In the genomic region with DNA sequence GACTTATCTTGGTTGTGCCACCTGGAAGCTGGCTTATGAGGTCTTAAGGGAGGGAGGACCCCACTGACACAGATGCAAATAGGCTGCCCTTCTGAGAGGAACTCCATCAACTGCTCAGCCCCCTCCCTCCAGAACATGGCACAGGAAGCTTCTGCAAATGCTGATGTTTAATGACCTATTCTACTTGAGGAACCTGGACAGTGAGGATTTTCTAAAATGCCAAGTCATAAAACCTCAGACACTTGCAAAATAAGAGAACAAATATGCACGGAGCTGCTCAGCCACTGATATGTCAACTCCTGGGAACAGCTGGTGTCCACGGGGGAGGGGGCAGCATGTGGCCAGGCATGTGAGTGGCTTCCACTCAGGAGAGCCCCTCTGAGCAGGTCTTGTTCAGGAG, we compare ENCODE assay signal across 25 cellular contexts. TPM values are rescaled to one million over a fixed set of nuclear protein-coding genes. Genes with fewer than 3 reads are reported as not detected.
"Had no signal": no experiment of that assay in that cellular context is flagged by ENCODE, and none has a peak within 500 bp of the region (broad histone marks: within the 10 kb centered on the region; RNA-seq: fewer than 3 reads in every experiment).

No MANE protein-coding gene starts in this region.

- H3K4me1 Mint-ChIP-seq: central memory CD8-positive, alpha-beta T cell had no signal

- H3K36me3 Mint-ChIP-seq: activated CD8-positive, alpha-beta memory T cell treated with anti-CD3 and anti-CD28 coated beads, Interleukin-2, amount 10 ng/mL, durations not matched to agents 7 days and 5 days had no signal

- H3K4me3 Mint-ChIP-seq: activated CD4-positive, alpha-beta memory T cell treated with anti-CD3 and anti-CD28 coated beads, Interleukin-2, amount 10 ng/mL, durations not matched to agents 7 days and 5 days; activated CD8-positive, alpha-beta memory T cell treated with anti-CD3 and anti-CD28 coated beads, Interleukin-2, amount 10 ng/mL, durations not matched to agents 7 days and 5 days; central memory CD8-positive, alpha-beta T cell; nephron progenitor cell; stimulated activated naive CD8-positive, alpha-beta T cell treated with anti-CD3 and anti-CD28 coated beads, Interleukin-15, Interleukin-2, amounts not matched to agents 100 ng/mL and 50 ng/mL, for 24 hours had no signal

- ATAC-seq: activated CD8-positive, alpha-beta memory T cell treated with anti-CD3 and anti-CD28 coated beads, Interleukin-2, amount 10 ng/mL, durations not matched to agents 7 days and 5 days; gastrocnemius medialis; heart left ventricle had no signal

- H3K4me3 ChIP-seq: coronary artery, gastrocnemius medialis, heart left ventricle, left ventricle myocardium inferior, right atrium auricular region, transverse colon, uterus had no signal

- H3K36me3 ChIP-seq: gastrocnemius medialis, heart left ventricle, left ventricle myocardium inferior, right atrium auricular region, transverse colon, uterus had no signal

- H3K27me3 ChIP-seq: gastrocnemius medialis, right atrium auricular region, transverse colon, uterus had no signal

- DNase-seq: activated CD4-positive, alpha-beta memory T cell treated with anti-CD3 and anti-CD28 coated beads, Interleukin-2, amount 10 ng/mL, durations not matched to agents 7 days and 5 days; activated CD4-positive, alpha-beta T cell treated with anti-CD3 and anti-CD28 coated beads for 48 hours; activated CD4-positive, CD25-positive, alpha-beta regulatory T cell; activated CD8-positive, alpha-beta memory T cell treated with anti-CD3 and anti-CD28 coated beads, Interleukin-2, amount 10 ng/mL, durations not matched to agents 7 days and 5 days; activated naive CD4-positive, alpha-beta T cell treated with Interleukin-2 at 50 U/mL for 16 hours; anterior cingulate cortex; erythroblast; gastrocnemius medialis; heart left ventricle; kidney glomerular epithelial cell; left ventricle myocardium inferior; mammary epithelial cell; midbrain; nephron progenitor cell; occipital lobe; stimulated activated CD4-positive, alpha-beta T cell treated with anti-CD3 and anti-CD28 coated beads, Interleukin-2, amount 100 ng/mL, for 24 hours; T-helper 9 cell; transverse colon; uterus had no signal

- H3K9me3 Mint-ChIP-seq: activated CD4-positive, alpha-beta memory T cell treated with anti-CD3 and anti-CD28 coated beads, Interleukin-2, amount 10 ng/mL, durations not matched to agents 7 days and 5 days; central memory CD8-positive, alpha-beta T cell; nephron progenitor cell; stimulated activated naive CD8-positive, alpha-beta T cell treated with anti-CD3 and anti-CD28 coated beads, Interleukin-15, Interleukin-2, amounts not matched to agents 100 ng/mL and 50 ng/mL, for 24 hours had no signal

- H3K27me3 Mint-ChIP-seq: central memory CD8-positive, alpha-beta T cell; stimulated activated naive CD8-positive, alpha-beta T cell treated with anti-CD3 and anti-CD28 coated beads, Interleukin-15, Interleukin-2, amounts not matched to agents 100 ng/mL and 50 ng/mL, for 24 hours had no signal

- H3K4me1 ChIP-seq: gastrocnemius medialis, right atrium auricular region, transverse colon, uterus had no signal

- H3K27ac ChIP-seq: coronary artery, gastrocnemius medialis, heart left ventricle, left ventricle myocardium inferior, right atrium auricular region, transverse colon, uterus had no signal

- H3K27ac Mint-ChIP-seq: activated CD4-positive, alpha-beta memory T cell treated with anti-CD3 and anti-CD28 coated beads, Interleukin-2, amount 10 ng/mL, durations not matched to agents 7 days and 5 days; activated CD8-positive, alpha-beta memory T cell treated with anti-CD3 and anti-CD28 coated beads, Interleukin-2, amount 10 ng/mL, durations not matched to agents 7 days and 5 days; nephron progenitor cell; stimulated activated naive CD8-positive, alpha-beta T cell treated with anti-CD3 and anti-CD28 coated beads, Interleukin-15, Interleukin-2, amounts not matched to agents 100 ng/mL and 50 ng/mL, for 24 hours had no signal

- H3K9me3 ChIP-seq: gastrocnemius medialis, heart left ventricle, left ventricle myocardium inferior, right atrium auricular region, transverse colon, uterus had no signal

RNA-seq across cellular contexts. Expression of gene CST9, which starts 3.5 kb away (rescaled TPM):
- total RNA-seq: activated CD4-positive, alpha-beta memory T cell treated with anti-CD3 and anti-CD28 coated beads, Interleukin-2, amount 10 ng/mL, durations not matched to agents 7 days and 5 days; activated CD8-positive, alpha-beta memory T cell treated with anti-CD3 and anti-CD28 coated beads, Interleukin-2, amount 10 ng/mL, durations not matched to agents 7 days and 5 days; gastrocnemius medialis; heart left ventricle; left ventricle myocardium inferior; mammary epithelial cell; occipital lobe; posterior vena cava; right atrium auricular region; skeletal muscle tissue; transverse colon; uterus had no signal
- polyA plus RNA-seq: heart left ventricle, mammary epithelial cell had no signal

RNA-seq across cellular contexts. Expression of gene CST9L, which starts 34.0 kb away (rescaled TPM):
- total RNA-seq: activated CD4-positive, alpha-beta memory T cell treated with anti-CD3 and anti-CD28 coated beads, Interleukin-2, amount 10 ng/mL, durations not matched to agents 7 days and 5 days; activated CD8-positive, alpha-beta memory T cell treated with anti-CD3 and anti-CD28 coated beads, Interleukin-2, amount 10 ng/mL, durations not matched to agents 7 days and 5 days; gastrocnemius medialis; heart left ventricle; left ventricle myocardium inferior; mammary epithelial cell; occipital lobe; posterior vena cava; right atrium auricular region; skeletal muscle tissue; transverse colon; uterus had no signal
- polyA plus RNA-seq: heart left ventricle, mammary epithelial cell had no signal
